Comparison of ENCODE assay signal across 21 cellular contexts in genomic region chr2:152606081-152606480, GRCh38.
"Had no signal": no experiment of that assay in that cellular context is flagged by ENCODE, and none has a peak within 500 bp of the region (broad histone marks: within the 10 kb centered on the region; RNA-seq: fewer than 3 reads in every experiment).

No MANE protein-coding gene starts in this region.

- H3K4me3 ChIP-seq: gastroesophageal sphincter, hepatocyte, right lobe of liver, testis, uterus had no signal

- DNase-seq: activated B cell treated with CpG ODN at 0.5 μM for 24 hours; activated CD4-positive, alpha-beta T cell treated with anti-CD3 and anti-CD28 coated beads, Interleukin-2, amount 50 U/mL, for 1 hour; activated CD8-positive, alpha-beta T cell treated with anti-CD3 and anti-CD28 coated beads for 36 hours; activated gamma-delta T cell treated with Interleukin-2 at 50 U/mL for 16 hours; activated naive CD4-positive, alpha-beta T cell treated with anti-CD3 and anti-CD28 coated beads, Interleukin-2, amount 50 U/mL, for 16 hours; activated T-cell treated with anti-CD3 and anti-CD28 coated beads, Interleukin-2, amount 50 U/mL, for 4 hours; amygdala; dermis blood vessel endothelial cell; effector CD8-positive, alpha-beta T cell; islet precursor cell; left cardiac atrium; mammary epithelial cell; right lobe of liver; stimulated activated CD4-positive, alpha-beta T cell treated with anti-CD3 and anti-CD28 coated beads, Interleukin-2, amount 100 ng/mL, for 48 hours; stimulated activated naive CD4-positive, alpha-beta T cell treated with Interleukin-2 at 50 U/mL for 16 hours; testis; uterus had no signal

- H3K27me3 ChIP-seq: gastroesophageal sphincter, hepatocyte, right lobe of liver, testis, uterus had no signal

- H2AFZ ChIP-seq: hepatocyte had no signal

- H3K9me3 ChIP-seq: gastroesophageal sphincter, right lobe of liver, testis, uterus had no signal

- H3K4me1 ChIP-seq: gastroesophageal sphincter, right lobe of liver, testis, uterus had no signal

- H3K79me2 ChIP-seq: hepatocyte had no signal

- H3K4me2 ChIP-seq: hepatocyte had no signal

- H3K27ac ChIP-seq: epithelial cell of prostate, gastroesophageal sphincter, hepatocyte, right lobe of liver, testis, uterus had no signal

- H3K36me3 ChIP-seq: gastroesophageal sphincter, right lobe of liver, uterus had no signal

- ATAC-seq: activated CD8-positive, alpha-beta T cell treated with anti-CD3 and anti-CD28 coated beads for 36 hours; activated T-cell treated with anti-CD3 and anti-CD28 coated beads, Interleukin-2, amount 50 U/mL, for 4 hours; activated T-helper 17 cell treated with anti-CD3 and anti-CD28 coated beads, Interleukin-2, amount 50 U/mL, for 72 hours; gastroesophageal sphincter; left cardiac atrium; right lobe of liver had no signal
